In genomic region chr7:130956417-130957139, GRCh38 we compare ENCODE assay signal across 1 cellular context.
TF ChIP-seq lines count a peak whose summit lies in the region.

No MANE protein-coding gene starts in this region.

TF ChIP-seq in GM23338, 12 proteins besides CTCF, POLR2A, EP300 and RAD21:
- TF ChIP-seq REST (IDR thresholded peaks at IDR 0.05; ENCODE audit: unreplicated experiment) (no peak), CREB1 (CRISPR knock-in tag; IDR thresholded peaks at IDR 0.05; ENCODE audit: low read depth) (no peak), STAT1 (IDR thresholded peaks at IDR 0.05; ENCODE audit: unreplicated experiment) (no peak), EZH2phosphoT487 (IDR thresholded peaks at IDR 0.05; ENCODE audit: unreplicated experiment) (no peak), ZNF331 (CRISPR knock-in tag; IDR thresholded peaks at IDR 0.05; ENCODE audit: low read depth) (no peak), POLR2AphosphoS5 (IDR thresholded peaks at IDR 0.05; ENCODE audit: low read depth) (no peak), JUNB (IDR thresholded peaks at IDR 0.05; ENCODE audit: unreplicated experiment) (no peak)
- TF ChIP-seq, protein P1, sequence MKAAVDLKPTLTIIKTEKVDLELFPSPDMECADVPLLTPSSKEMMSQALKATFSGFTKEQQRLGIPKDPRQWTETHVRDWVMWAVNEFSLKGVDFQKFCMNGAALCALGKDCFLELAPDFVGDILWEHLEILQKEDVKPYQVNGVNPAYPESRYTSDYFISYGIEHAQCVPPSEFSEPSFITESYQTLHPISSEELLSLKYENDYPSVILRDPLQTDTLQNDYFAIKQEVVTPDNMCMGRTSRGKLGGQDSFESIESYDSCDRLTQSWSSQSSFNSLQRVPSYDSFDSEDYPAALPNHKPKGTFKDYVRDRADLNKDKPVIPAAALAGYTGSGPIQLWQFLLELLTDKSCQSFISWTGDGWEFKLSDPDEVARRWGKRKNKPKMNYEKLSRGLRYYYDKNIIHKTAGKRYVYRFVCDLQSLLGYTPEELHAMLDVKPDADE (IDR thresholded peaks at IDR 0.05): no peak
- TF ChIP-seq, protein P2, sequence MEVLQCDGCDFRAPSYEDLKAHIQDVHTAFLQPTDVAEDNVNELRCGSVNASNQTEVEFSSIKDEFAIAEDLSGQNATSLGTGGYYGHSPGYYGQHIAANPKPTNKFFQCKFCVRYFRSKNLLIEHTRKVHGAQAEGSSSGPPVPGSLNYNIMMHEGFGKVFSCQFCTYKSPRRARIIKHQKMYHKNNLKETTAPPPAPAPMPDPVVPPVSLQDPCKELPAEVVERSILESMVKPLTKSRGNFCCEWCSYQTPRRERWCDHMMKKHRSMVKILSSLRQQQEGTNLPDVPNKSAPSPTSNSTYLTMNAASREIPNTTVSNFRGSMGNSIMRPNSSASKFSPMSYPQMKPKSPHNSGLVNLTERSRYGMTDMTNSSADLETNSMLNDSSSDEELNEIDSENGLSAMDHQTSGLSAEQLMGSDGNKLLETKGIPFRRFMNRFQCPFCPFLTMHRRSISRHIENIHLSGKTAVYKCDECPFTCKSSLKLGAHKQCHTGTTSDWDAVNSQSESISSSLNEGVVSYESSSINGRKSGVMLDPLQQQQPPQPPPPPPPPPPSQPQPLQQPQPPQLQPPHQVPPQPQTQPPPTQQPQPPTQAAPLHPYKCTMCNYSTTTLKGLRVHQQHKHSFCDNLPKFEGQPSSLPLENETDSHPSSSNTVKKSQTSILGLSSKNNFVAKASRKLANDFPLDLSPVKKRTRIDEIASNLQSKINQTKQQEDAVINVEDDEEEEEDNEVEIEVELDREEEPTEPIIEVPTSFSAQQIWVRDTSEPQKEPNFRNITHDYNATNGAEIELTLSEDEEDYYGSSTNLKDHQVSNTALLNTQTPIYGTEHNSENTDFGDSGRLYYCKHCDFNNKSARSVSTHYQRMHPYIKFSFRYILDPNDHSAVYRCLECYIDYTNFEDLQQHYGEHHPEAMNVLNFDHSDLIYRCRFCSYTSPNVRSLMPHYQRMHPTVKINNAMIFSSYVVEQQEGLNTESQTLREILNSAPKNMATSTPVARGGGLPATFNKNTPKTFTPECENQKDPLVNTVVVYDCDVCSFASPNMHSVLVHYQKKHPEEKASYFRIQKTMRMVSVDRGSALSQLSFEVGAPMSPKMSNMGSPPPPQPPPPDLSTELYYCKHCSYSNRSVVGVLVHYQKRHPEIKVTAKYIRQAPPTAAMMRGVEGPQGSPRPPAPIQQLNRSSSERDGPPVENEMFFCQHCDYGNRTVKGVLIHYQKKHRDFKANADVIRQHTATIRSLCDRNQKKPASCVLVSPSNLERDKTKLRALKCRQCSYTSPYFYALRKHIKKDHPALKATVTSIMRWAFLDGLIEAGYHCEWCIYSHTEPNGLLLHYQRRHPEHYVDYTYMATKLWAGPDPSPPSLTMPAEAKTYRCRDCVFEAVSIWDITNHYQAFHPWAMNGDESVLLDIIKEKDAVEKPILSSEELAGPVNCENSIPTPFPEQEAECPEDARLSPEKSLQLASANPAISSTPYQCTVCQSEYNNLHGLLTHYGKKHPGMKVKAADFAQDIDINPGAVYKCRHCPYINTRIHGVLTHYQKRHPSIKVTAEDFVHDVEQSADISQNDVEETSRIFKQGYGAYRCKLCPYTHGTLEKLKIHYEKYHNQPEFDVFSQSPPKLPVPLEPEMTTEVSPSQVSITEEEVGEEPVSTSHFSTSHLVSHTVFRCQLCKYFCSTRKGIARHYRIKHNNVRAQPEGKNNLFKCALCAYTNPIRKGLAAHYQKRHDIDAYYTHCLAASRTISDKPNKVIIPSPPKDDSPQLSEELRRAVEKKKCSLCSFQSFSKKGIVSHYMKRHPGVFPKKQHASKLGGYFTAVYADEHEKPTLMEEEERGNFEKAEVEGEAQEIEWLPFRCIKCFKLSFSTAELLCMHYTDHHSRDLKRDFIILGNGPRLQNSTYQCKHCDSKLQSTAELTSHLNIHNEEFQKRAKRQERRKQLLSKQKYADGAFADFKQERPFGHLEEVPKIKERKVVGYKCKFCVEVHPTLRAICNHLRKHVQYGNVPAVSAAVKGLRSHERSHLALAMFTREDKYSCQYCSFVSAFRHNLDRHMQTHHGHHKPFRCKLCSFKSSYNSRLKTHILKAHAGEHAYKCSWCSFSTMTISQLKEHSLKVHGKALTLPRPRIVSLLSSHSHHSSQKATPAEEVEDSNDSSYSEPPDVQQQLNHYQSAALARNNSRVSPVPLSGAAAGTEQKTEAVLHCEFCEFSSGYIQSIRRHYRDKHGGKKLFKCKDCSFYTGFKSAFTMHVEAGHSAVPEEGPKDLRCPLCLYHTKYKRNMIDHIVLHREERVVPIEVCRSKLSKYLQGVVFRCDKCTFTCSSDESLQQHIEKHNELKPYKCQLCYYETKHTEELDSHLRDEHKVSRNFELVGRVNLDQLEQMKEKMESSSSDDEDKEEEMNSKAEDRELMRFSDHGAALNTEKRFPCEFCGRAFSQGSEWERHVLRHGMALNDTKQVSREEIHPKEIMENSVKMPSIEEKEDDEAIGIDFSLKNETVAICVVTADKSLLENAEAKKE (CRISPR knock-in tag; IDR thresholded peaks at IDR 0.05): no peak
TF ChIP-seq in GM23338: peak in this region for 0.
